In genomic region chr5:145980718-145981117, GRCh38 we compare ENCODE assay signal across 19 cellular contexts. TPM values are rescaled to one million over a fixed set of nuclear protein-coding genes. Genes with fewer than 3 reads are reported as not detected.
DNase-seq lines count a peak whose midpoint lies in the region; ATAC-seq and TF ChIP-seq lines count a peak whose summit lies in the region.
"Had no signal": no experiment of that assay in that cellular context is flagged by ENCODE, and none has a peak within 500 bp of the region (broad histone marks: within the 10 kb centered on the region; RNA-seq: fewer than 3 reads in every experiment).

No MANE protein-coding gene starts in this region.

- TF ChIP-seq POLR2A in gastrocnemius medialis (IDR thresholded peaks at IDR 0.05): no peak

- H3K27ac ChIP-seq in PC-3 (ENCODE audit: low read length) (no peak overlapping the region), gastrocnemius medialis (peak overlapping the region in 3 of 4 donors; percentile 77 to 82 (median 77))
- H3K27ac ChIP-seq: esophagus muscularis mucosa, SJSA1 had no signal

- H3K36me3 ChIP-seq in PC-3 (ENCODE audit: low read depth, low read length): no peaks in the 10 kb centered on the region
- no peaks in the 10 kb centered on the region for H3K36me3 ChIP-seq in gastrocnemius medialis
- H3K36me3 ChIP-seq: esophagus muscularis mucosa, pancreas had no signal

- H3K27me3 ChIP-seq in PC-3 (ENCODE audit: low read length) (no peaks in the 10 kb centered on the region), gastrocnemius medialis (no peaks in the 10 kb centered on the region)
- H3K27me3 ChIP-seq: esophagus muscularis mucosa, pancreas, SJSA1 had no signal

- ATAC-seq in PC-3 (no peak), gastrocnemius medialis (no peak)
- ATAC-seq: mucosa of descending colon; pancreas; stimulated activated effector memory CD8-positive, alpha-beta T cell treated with anti-CD3 and anti-CD28 coated beads, Interleukin-12 subunit alpha, Interleukin-12 subunit beta, amount 100 ng/mL, for 72 hours had no signal

- H3K4me1 ChIP-seq in PC-3 (ENCODE audit: insufficient read depth, low read length) (peaks cover 52% of the 10 kb centered on the region), gastrocnemius medialis (peaks cover 41 to 80% of the 10 kb centered on the region in 2 donors)

- CTCF ChIA-PET in PC-3 (lab: Charles Lee): no interaction called here

- H2AFZ ChIP-seq in PC-3 (ENCODE audit: low read length): no peak overlapping the region

- BruUV-seq in PC-3 (replicated peaks; lab: Mats Ljungman, UMichigan): no TSS peak

- TF ChIP-seq CTCF in PC-3 (conservative IDR thresholded peaks at IDR 0.05; ENCODE audit: low read depth, low read length) (peak; percentile 18; the same call in 1 of the 2 replicates), epithelial cell of esophagus (IDR thresholded peaks at IDR 0.05; ENCODE audit: insufficient read depth, low read depth, low read length, missing control alignments) (peak; percentile 22), gastrocnemius medialis (IDR thresholded peaks at IDR 0.05 in 4 of 5, conservative IDR thresholded peaks at IDR 0.05 in 1 of 5) (peak in 1 of 5 experiments; percentile 32)

- DNase-seq in DMS53 (lab: John Stamatoyannopoulos, UW): peak; percentile 31
- no peak for DNase-seq in DMS53 treated with DMSO at 0.1 percent for 48 hours (lab: John Stamatoyannopoulos, UW; ENCODE audit: unreplicated experiment)
- DNase-seq in PC-3: no peak
- DNase-seq in epithelial cell of esophagus (ENCODE audit: low read depth): peak; percentile 17
- no peak for DNase-seq in gastrocnemius medialis
- DNase-seq in putamen (ENCODE audit: low spot score): no peak
- DNase-seq in hippocampal formation (lab: John Stamatoyannopoulos, UW): no peak
- DNase-seq in posterior vena cava (ENCODE audit: low spot score): no peak
- DNase-seq: activated CD4-positive, alpha-beta T cell treated with anti-CD3 and anti-CD28 coated beads, Interleukin-2, amount 10 ng/mL, durations not matched to agents 7 days and 5 days; activated naive CD4-positive, alpha-beta T cell; anterior cingulate cortex; CD4-positive, CD25-positive, alpha-beta regulatory T cell; kidney glomerular epithelial cell; NCI-H2227 treated with DMSO at 0.1 percent for 48 hours; pancreas had no signal

- H4K20me1 ChIP-seq in PC-3 (ENCODE audit: low read length): no peaks in the 10 kb centered on the region

- H3K9ac ChIP-seq in PC-3 (ENCODE audit: low read length): no peak overlapping the region

- no peak overlapping the region for H3K4me2 ChIP-seq in PC-3 (ENCODE audit: low read length)

- H3K9me2 ChIP-seq in PC-3 (replicated peaks; ENCODE audit: low read length): no peaks in the 10 kb centered on the region

- no peaks in the 10 kb centered on the region for H3K9me3 ChIP-seq in PC-3 (ENCODE audit: low read length)
- H3K9me3 ChIP-seq in gastrocnemius medialis: no peaks in the 10 kb centered on the region
- H3K9me3 ChIP-seq: esophagus muscularis mucosa, mucosa of descending colon, pancreas had no signal

- POLR2A ChIA-PET in PC-3 (lab: Charles Lee; ENCODE audit: unreplicated experiment): interaction anchor here (0.7 kb wide), 1 partner anchor 127 kb away, joined by 4 read pairs; no protein-coding TSS in a partner anchor

- in situ Hi-C loops in gastrocnemius medialis (cut with MboI; ENCODE audit: low sequenced_read_pairs in 4 of 4): no loop called here

- H3K4me3 ChIP-seq in PC-3 (ENCODE audit: low read length) (no peak overlapping the region), epithelial cell of esophagus (ENCODE audit: low read length) (no peak overlapping the region), gastrocnemius medialis (no peak overlapping the region)
- H3K4me3 ChIP-seq: esophagus muscularis mucosa, mucosa of descending colon, pancreas, SJSA1 had no signal

- intact Hi-C loops in PC-3 (cut with micrococcal nuclease) (loop anchor here (5.0 kb wide), 1 partner anchor 47 kb away; no protein-coding TSS in a partner anchor), gastrocnemius medialis (cut with DNase I; ENCODE audit: low total_unique reads) (no loop called here), posterior vena cava (cut with DNase I) (loop anchor here in 1 of 2 donors (5.0 kb wide), 1 partner anchor 1843 kb away; no protein-coding TSS in a partner anchor)

- H3K79me2 ChIP-seq in PC-3 (ENCODE audit: low read length): no peaks in the 10 kb centered on the region

- H3F3A ChIP-seq in PC-3 (ENCODE audit: low read length, unreplicated experiment): no peaks in the 10 kb centered on the region

RNA-seq across cellular contexts. Expression of gene SH3RF2, which starts 44.3 kb away (rescaled TPM):
- total RNA-seq in PC-3 (2014; rRNA removed) (5.9 and 6.2 TPM in 2 replicates), gastrocnemius medialis (10 to 100 TPM; 19.2 to 97.1 (median 39.1) TPM), posterior vena cava (1 to 10 TPM; 2.1 to 4.5 TPM)

Comparison
In these comparisons a context has a peak if more than half of its experiments do, and no peak if none do; other contexts are left out.
1. DNase-seq: peak in DMS53 (single experiment) and epithelial cell of esophagus (single experiment); none in DMS53 treated with DMSO at 0.1 percent for 48 hours (single experiment), PC-3 (single experiment), gastrocnemius medialis (0 of 2), putamen (single experiment), hippocampal formation (0 of 2) and posterior vena cava (single experiment).